ENCODE assay signal across 14 cellular contexts in the genomic region with DNA sequence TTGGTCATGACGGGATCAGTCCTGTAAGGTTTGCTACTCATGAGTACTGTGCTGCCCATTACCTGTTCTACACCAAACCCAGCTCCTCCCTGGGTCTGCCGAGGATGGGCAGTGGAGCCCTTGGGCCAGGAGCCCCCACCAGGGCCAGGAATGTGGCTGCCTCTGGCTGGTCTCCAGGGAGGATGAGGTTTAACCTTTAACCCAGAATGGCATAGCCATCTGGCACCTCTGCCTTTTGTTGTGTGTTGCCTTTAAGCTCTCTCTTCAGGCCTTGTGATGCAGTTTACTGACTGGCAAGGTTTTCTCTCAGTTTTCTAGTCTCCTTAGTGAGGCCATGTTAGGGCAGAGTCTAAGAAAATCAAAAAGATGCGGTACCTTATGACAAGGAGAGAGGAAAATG. TPM values are rescaled to one million over a fixed set of nuclear protein-coding genes. Genes with fewer than 3 reads are reported as not detected.
DNase-seq lines count a peak whose midpoint lies in the region; ATAC-seq, FAIRE-seq and TF ChIP-seq lines count a peak whose summit lies in the region.
"Had no signal": no experiment of that assay in that cellular context is flagged by ENCODE, and none has a peak within 500 bp of the region (broad histone marks: within the 10 kb centered on the region; RNA-seq: fewer than 3 reads in every experiment).

No MANE protein-coding gene starts in this region.

- H3K79me1 ChIP-seq in H1 (ENCODE audit: low read depth, low read length) (no peaks in the 10 kb centered on the region), trophoblast cell (ENCODE audit: low read length) (peaks cover 11% of the 10 kb centered on the region)

- TF ChIP-seq RAD21 in H1 (IDR thresholded peaks at IDR 0.05 in 1 of 2, conservative IDR thresholded peaks at IDR 0.05 in 1 of 2; ENCODE audit: low read depth in 2 of 2, low read length in 2 of 2): no peak

- no peak overlapping the region for H3K4ac ChIP-seq in H1 (replicated peaks; ENCODE audit: insufficient read length, low read depth, low read length)
- H3K4ac ChIP-seq in trophoblast cell (ENCODE audit: low read depth, low read length): no peak overlapping the region

- intact Hi-C loops in tibial artery (cut with DNase I; ENCODE audit: low total_unique reads) (no loop called here), kidney (cut with DNase I) (no loop called here)

- TF ChIP-seq POLR2A in H1 (IDR thresholded peaks at IDR 0.05; ENCODE audit: control extremely low read depth in 1 of 2, low read depth in 2 of 2, low read length in 2 of 2): no peak

- no peak for ATAC-seq in GM19463 (IDR thresholded peaks at IDR 0.05; ENCODE audit: unreplicated experiment)

- no peak for TF ChIP-seq CTCF in Loucy (conservative IDR thresholded peaks at IDR 0.05; ENCODE audit: low read length)
- TF ChIP-seq CTCF in H1 (IDR thresholded peaks at IDR 0.05; ENCODE audit: control extremely low read depth in 1 of 3, insufficient read depth in 1 of 3, low read depth in 1 of 3, low read length in 3 of 3): no peak
- TF ChIP-seq CTCF in tibial artery (IDR thresholded peaks at IDR 0.05): no peak
- no peak for TF ChIP-seq CTCF in kidney (IDR thresholded peaks at IDR 0.05; ENCODE audit: borderline replicate concordance, extremely low read depth, insufficient read depth)

- H2AK5ac ChIP-seq in H1 (ENCODE audit: low read depth, low read length): no peak overlapping the region
- H2AK5ac ChIP-seq in trophoblast cell (ENCODE audit: low read length): peak overlapping the region; percentile 3

- H3K4me3 ChIP-seq in BLaER1 treated with 17β-estradiol and CSF1 and Interleukin-3, amounts not matched to agents 10 nM and 100 nM: peak overlapping the region in 2 of 10 experiments; percentile 0 to 5; a peak in 3 of 20 replicates
- no peak overlapping the region for H3K4me3 ChIP-seq in Loucy (ENCODE audit: low read length, poor library complexity, severe bottlenecking)
- H3K4me3 ChIP-seq in H1 (ENCODE audit: extremely low read depth in 1 of 4, insufficient read depth in 2 of 4, low read depth in 3 of 4, low read length in 4 of 4): no peak overlapping the region
- H3K4me3 ChIP-seq in trophoblast cell (ENCODE audit: low read depth, low read length): no peak overlapping the region
- H3K4me3 ChIP-seq in tibial artery: no peak overlapping the region
- H3K4me3 ChIP-seq in kidney (ENCODE audit: low read length in 2 of 2): no peak overlapping the region

- H2BK5ac ChIP-seq in H1 (ENCODE audit: low read depth, low read length) (no peak overlapping the region), trophoblast cell (ENCODE audit: low read depth, low read length, poor library complexity) (no peak overlapping the region)

- H3K18ac ChIP-seq in H1 (ENCODE audit: extremely low read depth, low read length) (no peak overlapping the region), trophoblast cell (ENCODE audit: low read length) (no peak overlapping the region)

- H4K8ac ChIP-seq in H1 (ENCODE audit: extremely low read depth, insufficient read depth, low read length) (no peak overlapping the region), trophoblast cell (ENCODE audit: low read depth, low read length) (no peak overlapping the region)

- CTCF ChIA-PET in H1 (lab: Charles Lee; ENCODE audit: partially characterized antibody): interaction anchor here (1.2 to 4.3 kb wide), 2 partner anchors 11 to 36 kb away, joined by 4 to 22 read pairs; no protein-coding TSS in a partner anchor

- peaks cover 38 to 98% (median 85%) of the 10 kb centered on the region in 10 experiments for H3K4me1 ChIP-seq in BLaER1 treated with 17β-estradiol and CSF1 and Interleukin-3, amounts not matched to agents 10 nM and 100 nM
- H3K4me1 ChIP-seq in Loucy (ENCODE audit: insufficient read depth, low read length, poor library complexity, severe bottlenecking) (peaks cover 64% of the 10 kb centered on the region), H1 (replicated peaks in 1 of 4; ENCODE audit: control insufficient read depth in 3 of 4, insufficient read depth in 4 of 4, low read length in 3 of 4) (no peaks in the 10 kb centered on the region; a peak in 1 of 7 replicates), trophoblast cell (ENCODE audit: control insufficient read depth in 1 of 2, insufficient read depth in 2 of 2, low read length in 2 of 2) (peaks cover 25 to 34% of the 10 kb centered on the region in 2 experiments), tibial artery (peaks cover 0 to 9% (median 0%) of the 10 kb centered on the region in 4 donors), kidney (ENCODE audit: control insufficient read depth in 1 of 2, insufficient read depth in 1 of 2, low read depth in 1 of 2, low read length in 2 of 2) (peaks cover 4 to 6% of the 10 kb centered on the region in 2 donors)

- H2BK20ac ChIP-seq in H1 (ENCODE audit: low read length): no peak overlapping the region

- peak overlapping the region; percentile 79 to 95 (median 90) for H3K27ac ChIP-seq in BLaER1 treated with 17β-estradiol and CSF1 and Interleukin-3, amounts not matched to agents 10 nM and 100 nM
- no peak overlapping the region for H3K27ac ChIP-seq in H1 (ENCODE audit: low read depth, low read length)
- no peak overlapping the region for H3K27ac ChIP-seq in trophoblast cell (ENCODE audit: low read depth, low read length)
- no peak overlapping the region for H3K27ac ChIP-seq in tibial artery
- H3K27ac ChIP-seq in kidney (ENCODE audit: low read depth in 2 of 2, low read length in 2 of 2): peak overlapping the region in 1 of 2 donors; percentile 8

- no peaks in the 10 kb centered on the region for H3K23me2 ChIP-seq in H1 (ENCODE audit: low read depth, low read length)

- no peak overlapping the region for H3K14ac ChIP-seq in H1 (ENCODE audit: insufficient read length)
- H3K14ac ChIP-seq in trophoblast cell (ENCODE audit: low read length): no peak overlapping the region

- H3F3A ChIP-seq in Loucy (ENCODE audit: low read depth): peaks cover 14% of the 10 kb centered on the region; the same call in 1 of the 2 replicates

- DNase-seq in H1 (ENCODE audit: low read depth in 1 of 2, low spot score in 2 of 2) (no peak), trophoblast cell (no peak), COR-L47 (lab: John Stamatoyannopoulos, UW) (no peak), tibial artery (no peak), kidney (no peak)
- DNase-seq: foreskin fibroblast, NCI-H1694, NCI-H345, SHP77 treated with DMSO at 0.1 percent for 48 hours, T-helper 2 cell had no signal

- H3K9ac ChIP-seq in BLaER1 treated with 17β-estradiol and CSF1 and Interleukin-3, amounts not matched to agents 10 nM and 100 nM: peak overlapping the region in 10 of 11 experiments; percentile 6 to 80 (median 72); a peak in 15 of 22 replicates
- peak overlapping the region; percentile 8 for H3K9ac ChIP-seq in Loucy (ENCODE audit: low read depth, low read length, poor library complexity, severe bottlenecking)
- H3K9ac ChIP-seq in H1 (replicated peaks in 1 of 4; ENCODE audit: extremely low read depth in 1 of 4, low read depth in 3 of 4, low read length in 3 of 4): no peak overlapping the region
- no peak overlapping the region for H3K9ac ChIP-seq in trophoblast cell (ENCODE audit: low read length)
- no peak overlapping the region for H3K9ac ChIP-seq in kidney (ENCODE audit: low read length in 2 of 2)

- no peaks in the 10 kb centered on the region for H3K27me3 ChIP-seq in BLaER1 treated with 17β-estradiol and CSF1 and Interleukin-3, amounts not matched to agents 10 nM and 100 nM
- H3K27me3 ChIP-seq in Loucy (ENCODE audit: insufficient read depth, low read length, poor library complexity, severe bottlenecking) (no peaks in the 10 kb centered on the region), H1 (replicated peaks in 1 of 4; ENCODE audit: control insufficient read depth in 3 of 4, extremely low read depth in 1 of 4, insufficient read depth in 3 of 4, low read length in 3 of 4) (no peaks in the 10 kb centered on the region), trophoblast cell (ENCODE audit: insufficient read depth, low read length) (no peaks in the 10 kb centered on the region), tibial artery (no peaks in the 10 kb centered on the region)

- no peaks in the 10 kb centered on the region for H3K9me2 ChIP-seq in Loucy (replicated peaks; ENCODE audit: low read depth, low read length)

- peaks cover 80% of the 10 kb centered on the region for H3K79me2 ChIP-seq in Loucy (ENCODE audit: insufficient read depth, low read length)
- H3K79me2 ChIP-seq in H1 (ENCODE audit: control insufficient read depth in 1 of 2, insufficient read depth in 2 of 2, low read length in 2 of 2): no peaks in the 10 kb centered on the region; a peak in 1 of 4 replicates
- peaks cover 8% of the 10 kb centered on the region for H3K79me2 ChIP-seq in trophoblast cell (ENCODE audit: control insufficient read depth, insufficient read depth, low read length, poor library complexity)

- no peak overlapping the region for H2BK12ac ChIP-seq in H1 (ENCODE audit: low read depth, low read length)
- peak overlapping the region; percentile 5 for H2BK12ac ChIP-seq in trophoblast cell (ENCODE audit: low read length)

- H3K9me3 ChIP-seq in BLaER1 treated with 17β-estradiol and CSF1 and Interleukin-3, amounts not matched to agents 10 nM and 100 nM (replicated peaks in 1 of 11): peaks cover 15 to 24% (median 17%) of the 10 kb centered on the region in 11 experiments
- H3K9me3 ChIP-seq in Loucy (ENCODE audit: insufficient read depth, low read depth, low read length) (no peaks in the 10 kb centered on the region), H1 (ENCODE audit: insufficient read depth in 2 of 2, low read depth in 1 of 2, low read length in 1 of 2) (no peaks in the 10 kb centered on the region), trophoblast cell (ENCODE audit: insufficient read depth, low read depth, low read length) (no peaks in the 10 kb centered on the region), tibial artery (no peaks in the 10 kb centered on the region), kidney (ENCODE audit: control insufficient read depth in 1 of 2, low read length in 2 of 2) (no peaks in the 10 kb centered on the region)

- no peak overlapping the region for H2BK15ac ChIP-seq in H1 (ENCODE audit: low read length)

- no peak for FAIRE-seq in H1 (lab: Jason Lieb, UNC)
- FAIRE-seq in kidney (lab: Jason Lieb, UNC): no peak

- TF ChIP-seq EP300 in H1 (IDR thresholded peaks at IDR 0.05; ENCODE audit: borderline replicate concordance in 1 of 2, low read depth in 2 of 2, low read length in 2 of 2): no peak

- no peak overlapping the region for H4K5ac ChIP-seq in H1 (ENCODE audit: insufficient read length, low read depth, low read length)

- no peak overlapping the region for H4K12ac ChIP-seq in trophoblast cell (ENCODE audit: low read depth, low read length)

- no peak overlapping the region for H3K56ac ChIP-seq in H1 (replicated peaks; ENCODE audit: insufficient read length, low read depth, low read length)

- no peak overlapping the region for H2BK120ac ChIP-seq in H1 (replicated peaks; ENCODE audit: low read depth, low read length)
- H2BK120ac ChIP-seq in trophoblast cell (ENCODE audit: insufficient read depth, low read length, poor library complexity): no peak overlapping the region

- H3K36me3 ChIP-seq in BLaER1 treated with 17β-estradiol and CSF1 and Interleukin-3, amounts not matched to agents 10 nM and 100 nM: peaks cover 0 to 21% (median 5%) of the 10 kb centered on the region in 11 experiments; a peak in 8 of 22 replicates
- H3K36me3 ChIP-seq in Loucy (ENCODE audit: insufficient read depth, low read length) (no peaks in the 10 kb centered on the region), H1 (ENCODE audit: control insufficient read depth in 2 of 4, insufficient read depth in 4 of 4, low read length in 3 of 4) (no peaks in the 10 kb centered on the region), trophoblast cell (ENCODE audit: control insufficient read depth in 1 of 2, insufficient read depth in 2 of 2, low read length in 2 of 2) (no peaks in the 10 kb centered on the region), tibial artery (no peaks in the 10 kb centered on the region), kidney (ENCODE audit: control insufficient read depth in 1 of 2, insufficient read depth in 2 of 2, low read length in 2 of 2) (no peaks in the 10 kb centered on the region)

- no peaks in the 10 kb centered on the region for H4K20me1 ChIP-seq in BLaER1 treated with 17β-estradiol and CSF1 and Interleukin-3, amounts not matched to agents 10 nM and 100 nM
- no peaks in the 10 kb centered on the region for H4K20me1 ChIP-seq in Loucy (ENCODE audit: insufficient read depth, low read length, poor library complexity, severe bottlenecking)
- no peaks in the 10 kb centered on the region for H4K20me1 ChIP-seq in H1 (replicated peaks in 1 of 2; ENCODE audit: control insufficient read depth in 1 of 2, insufficient read depth in 2 of 2, low read length in 2 of 2)

- peak overlapping the region; percentile 63 to 93 (median 82) for H3K4me2 ChIP-seq in BLaER1 treated with 17β-estradiol and CSF1 and Interleukin-3, amounts not matched to agents 10 nM and 100 nM
- H3K4me2 ChIP-seq in Loucy (ENCODE audit: low read depth, low read length, poor library complexity, severe bottlenecking) (peak overlapping the region; percentile 30), H1 (ENCODE audit: insufficient read depth in 1 of 2, low read depth in 2 of 2, low read length in 2 of 2) (no peak overlapping the region), trophoblast cell (ENCODE audit: low read length) (no peak overlapping the region)

- no peak overlapping the region; the same call in 1 of the 2 replicates for H2AFZ ChIP-seq in Loucy (ENCODE audit: low read length)
- no peak overlapping the region for H2AFZ ChIP-seq in H1 (ENCODE audit: low read length)
- H2AFZ ChIP-seq in trophoblast cell (ENCODE audit: insufficient read depth, low read length, poor library complexity): no peak overlapping the region

- no peak overlapping the region for H4K91ac ChIP-seq in H1 (replicated peaks; ENCODE audit: insufficient read length, low read length)
- peak overlapping the region; percentile 53 for H4K91ac ChIP-seq in trophoblast cell (ENCODE audit: low read depth, low read length)

- POLR2A ChIA-PET in H1 (lab: Charles Lee; ENCODE audit: partially characterized antibody): interaction anchor here (0.9 kb wide), 1 partner anchor 34 kb away, joined by 3 read pairs; no protein-coding TSS in a partner anchor

- WGBS in H1 (ENCODE audit: extremely low coverage in 1 of 2, insufficient coverage in 1 of 2, insufficient read length in 1 of 2, insufficient replicate concordance in 2 of 2, low coverage in 1 of 2, low lambda C conversion rate in 2 of 2, missing lambda C conversion rate in 1 of 2), 2 experiments: 89% methylated on average over 3 of the region's 3 CpGs; no CpG with 5 or more reads in 1 of the 2 experiments
- WGBS in trophoblast cell (ENCODE audit: extremely low coverage, insufficient coverage, insufficient read length): no CpG with 5 or more reads among the region's 3 CpGs

- no peak overlapping the region for H3K23ac ChIP-seq in H1 (ENCODE audit: insufficient read length)
- no peak overlapping the region for H3K23ac ChIP-seq in trophoblast cell (ENCODE audit: low read length)

RNA-seq across cellular contexts. Expression of a gene that starts 38.6 kb away (rescaled TPM):
- total RNA-seq in H1 (2021; fragmentation: NEBNext Ultra II Directional; extraction: Animal tissue kit (Norgen Biotek cat#: 25700)): 12.0 and 13.2 TPM in 2 replicates
- polyA plus RNA-seq in H1 (2011; rRNA removed): 7.7 and 11.5 TPM in 2 replicates
- 9.8 TPM for polyA plus RNA-seq in H1 (2011; cell fraction: cytosol; rRNA removed)
- 19.7 TPM for polyA plus RNA-seq in H1 (2011; cell fraction: nucleus; rRNA removed)
- polyA plus RNA-seq in H1 (2012, experiment 1 of 2): 7.1 to 9.0 TPM (median 7.9 TPM) in 4 replicates
- polyA plus RNA-seq in H1 (2012, experiment 2 of 2): 0.62 TPM
- polyA plus RNA-seq in H1 (2013, experiment 1 of 2): 4.2 TPM
- polyA plus RNA-seq in H1 (2013, experiment 2 of 2): 4.0 TPM
- 13.6 and 18.9 TPM in 2 replicates for polyA minus RNA-seq in H1 (2011; rRNA and poly(A)+ RNA removed)
- 9.7 TPM for polyA minus RNA-seq in H1 (2011; cell fraction: cytosol; rRNA and poly(A)+ RNA removed)
- 29.5 TPM for polyA minus RNA-seq in H1 (2011; cell fraction: nucleus; rRNA and poly(A)+ RNA removed)
- 21.6 and 23.2 TPM in 2 replicates for polyA plus RNA-seq in trophoblast cell (2013)
- 20.2 TPM for total RNA-seq in kidney
- polyA plus RNA-seq in kidney (ENCODE audit: insufficient read depth, low read depth, low replicate concordance): 4.0 TPM
- total RNA-seq: G401 had no signal

Comparison
In these comparisons a context has a peak if more than half of its experiments do, and no peak if none do; other contexts are left out.
1. H3K27ac ChIP-seq: peak in BLaER1 treated with 17β-estradiol and CSF1 and Interleukin-3, amounts not matched to agents 10 nM and 100 nM (11 of 11); none in H1 (single experiment), trophoblast cell (single experiment) and tibial artery (0 of 2).
2. H3K4me2 ChIP-seq: peak in BLaER1 treated with 17β-estradiol and CSF1 and Interleukin-3, amounts not matched to agents 10 nM and 100 nM (11 of 11) and Loucy (single experiment); none in H1 (0 of 2) and trophoblast cell (single experiment).
3. H3K9ac ChIP-seq: peak in BLaER1 treated with 17β-estradiol and CSF1 and Interleukin-3, amounts not matched to agents 10 nM and 100 nM (10 of 11) and Loucy (single experiment); none in H1 (0 of 4), trophoblast cell (single experiment) and kidney (0 of 2).